In the genomic region with DNA sequence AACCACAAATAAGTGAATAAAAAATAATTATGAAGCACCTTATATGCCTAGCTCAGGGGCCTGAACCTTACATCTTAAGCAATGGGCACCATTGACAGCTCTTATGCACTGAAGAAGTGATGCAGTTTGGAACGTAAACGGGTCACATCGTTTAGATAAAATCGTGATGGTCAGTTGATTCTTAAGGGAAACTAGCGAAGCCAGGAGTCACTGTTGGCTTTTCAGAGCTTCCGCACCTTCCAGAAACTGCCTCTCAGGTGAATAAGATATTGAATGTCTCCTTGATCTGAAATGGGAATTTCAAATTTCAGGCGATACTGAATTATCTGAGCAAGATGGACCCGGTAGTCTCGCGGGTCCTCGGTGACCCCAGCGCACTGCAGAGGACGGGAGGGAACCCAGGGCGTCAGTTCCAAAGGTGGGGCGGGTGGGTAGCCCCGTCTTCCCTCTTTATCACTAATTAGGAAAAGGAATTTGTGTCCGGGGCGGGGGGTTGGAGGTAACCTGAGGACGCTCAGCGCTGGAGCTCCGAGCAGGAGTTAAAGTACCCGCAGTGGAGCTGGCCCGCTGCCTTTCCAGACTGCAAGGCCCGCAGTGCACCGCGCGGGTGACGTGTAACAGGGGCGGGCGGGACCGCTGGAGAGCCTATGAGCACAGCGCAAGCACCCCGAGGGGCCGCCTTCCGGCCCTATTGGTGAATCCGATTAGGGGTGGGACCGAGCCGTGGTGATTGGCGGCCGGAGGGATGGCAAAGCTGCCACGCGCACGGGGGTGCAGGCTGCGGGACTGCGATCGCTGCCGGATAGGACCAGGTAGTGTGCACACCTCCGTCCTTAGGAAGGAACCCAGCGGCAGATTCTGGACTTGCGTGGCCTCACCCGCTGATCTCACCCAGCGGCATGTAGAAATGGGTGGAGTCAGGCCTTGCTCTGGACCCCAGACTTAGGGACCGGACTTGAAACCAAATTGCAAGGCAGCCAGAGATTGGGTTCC, we compare ENCODE assay signal across 8 cellular contexts. TPM values are rescaled to one million over a fixed set of nuclear protein-coding genes. Genes with fewer than 3 reads are reported as not detected.
DNase-seq lines count a peak whose midpoint lies in the region; ATAC-seq and TF ChIP-seq lines count a peak whose summit lies in the region.

No MANE protein-coding gene starts in this region.

- H2AFZ ChIP-seq in GM23248 = peak overlapping the region; percentile 97
- peak overlapping the region; percentile 94 for H2AFZ ChIP-seq in fibroblast of lung (ENCODE audit: low read length)

- no peaks in the 10 kb centered on the region for H3F3A ChIP-seq in GM23248 (ENCODE audit: insufficient read depth)

- H3K9ac ChIP-seq in GM23248 = peak overlapping the region; percentile 82
- H3K9ac ChIP-seq in fibroblast of lung (ENCODE audit: insufficient read depth, low read length) = peak overlapping the region; percentile 56

- WGBS in GM23248 (ENCODE audit: low coverage in 1 of 2, low lambda C conversion rate in 2 of 2, missing lambda C conversion rate in 2 of 2), 2 experiments = 9 to 11% methylated on average over 49 to 52 of the region's 53 CpGs

- peak; percentile 100 for ATAC-seq in naive thymus-derived CD4-positive, alpha-beta T cell
- peak; percentile 100 for ATAC-seq in stimulated activated effector memory CD8-positive, alpha-beta T cell treated with anti-CD3 and anti-CD28 coated beads, Interleukin-12 subunit alpha, Interleukin-12 subunit beta, amount 100 ng/mL, for 72 hours

- H3K4me1 ChIP-seq in GM23248 (ENCODE audit: insufficient read depth) = no peaks in the 10 kb centered on the region
- no peaks in the 10 kb centered on the region for H3K4me1 ChIP-seq in fibroblast of lung (ENCODE audit: control insufficient read depth, extremely low read depth, insufficient read depth, low read length)
- H3K4me1 ChIP-seq in naive thymus-derived CD4-positive, alpha-beta T cell (ENCODE audit: control insufficient read depth in 2 of 2, insufficient read depth in 2 of 2, low read length in 2 of 2) = peaks cover 0 to 5% of the 10 kb centered on the region in 2 donors

- H3K27me3 Mint-ChIP-seq in naive thymus-derived CD4-positive, alpha-beta T cell = peaks cover 0 to 24% (median 4%) of the 10 kb centered on the region in 5 donors

- no peaks in the 10 kb centered on the region for H3K9me2 ChIP-seq in GM23248 (ENCODE audit: insufficient read depth)

- H3K9me3 Mint-ChIP-seq in naive thymus-derived CD4-positive, alpha-beta T cell = no peaks in the 10 kb centered on the region
- H3K9me3 Mint-ChIP-seq in stimulated activated effector memory CD8-positive, alpha-beta T cell treated with anti-CD3 and anti-CD28 coated beads, Interleukin-12 subunit alpha, Interleukin-12 subunit beta, amount 100 ng/mL, for 72 hours = no peaks in the 10 kb centered on the region

- H3K79me2 ChIP-seq in GM23248 (ENCODE audit: insufficient read depth) (no peaks in the 10 kb centered on the region), fibroblast of lung (ENCODE audit: control insufficient read depth, insufficient read depth, low read length) (no peaks in the 10 kb centered on the region)

- no peaks in the 10 kb centered on the region for H3K27me3 ChIP-seq in GM23248 (replicated peaks; ENCODE audit: insufficient read depth)
- no peaks in the 10 kb centered on the region for H3K27me3 ChIP-seq in fibroblast of lung (ENCODE audit: control insufficient read depth, insufficient read depth, low read length)
- H3K27me3 ChIP-seq in naive thymus-derived CD4-positive, alpha-beta T cell (ENCODE audit: control insufficient read depth in 2 of 2, insufficient read depth in 2 of 2, low read length in 2 of 2) = no peaks in the 10 kb centered on the region

- peaks cover 4 to 16% (median 8%) of the 10 kb centered on the region in 7 donors for H3K4me1 Mint-ChIP-seq in naive thymus-derived CD4-positive, alpha-beta T cell
- H3K4me1 Mint-ChIP-seq in stimulated activated effector memory CD8-positive, alpha-beta T cell treated with anti-CD3 and anti-CD28 coated beads, Interleukin-12 subunit alpha, Interleukin-12 subunit beta, amount 100 ng/mL, for 72 hours = peaks cover 13% of the 10 kb centered on the region

- no peaks in the 10 kb centered on the region for H4K20me1 ChIP-seq in GM23248 (ENCODE audit: insufficient read depth)
- H4K20me1 ChIP-seq in fibroblast of lung (ENCODE audit: control insufficient read depth, extremely low read depth, insufficient read depth, low read length) = no peaks in the 10 kb centered on the region

- intact Hi-C loops in naive thymus-derived CD4-positive, alpha-beta T cell (cut with micrococcal nuclease) = loop anchor here (1.0 to 2.0 kb wide), 7 partner anchors 20 to 368 kb away; a partner anchor contains a TSS

- DNase-seq in Daoy (ENCODE audit: low read depth) = peak; percentile 99
- peak; percentile 99 for DNase-seq in GM23248
- peak; percentile 87 for DNase-seq in LNCaP clone FGC (ENCODE audit: low read depth)
- DNase-seq in RPMI7951 (ENCODE audit: low read depth) = peak; percentile 93
- DNase-seq in activated T-helper 1 cell treated with anti-CD3 and anti-CD28 coated beads, Interleukin-2, amount 50 U/mL, for 16 hours (ENCODE audit: low read depth in 1 of 2, low spot score in 1 of 2) = peak; percentile 88 to 89
- peak; percentile 93 to 95 for DNase-seq in fibroblast of lung (ENCODE audit: low read depth in 2 of 2)
- DNase-seq in naive thymus-derived CD4-positive, alpha-beta T cell = peak; percentile 84 to 94 (median 91)
- DNase-seq in stimulated activated effector memory CD8-positive, alpha-beta T cell treated with anti-CD3 and anti-CD28 coated beads, Interleukin-12 subunit alpha, Interleukin-12 subunit beta, amount 100 ng/mL, for 72 hours (ENCODE audit: low spot score in 2 of 2) = peak; percentile 81 to 95

- H3K4me3 Mint-ChIP-seq in naive thymus-derived CD4-positive, alpha-beta T cell = peak overlapping the region; percentile 80 to 92 (median 88)
- peak overlapping the region; percentile 81 for H3K4me3 Mint-ChIP-seq in stimulated activated effector memory CD8-positive, alpha-beta T cell treated with anti-CD3 and anti-CD28 coated beads, Interleukin-12 subunit alpha, Interleukin-12 subunit beta, amount 100 ng/mL, for 72 hours

- H3K4me2 ChIP-seq in GM23248 (ENCODE audit: unreplicated experiment) (peak overlapping the region; percentile 75), fibroblast of lung (ENCODE audit: extremely low read depth, insufficient read depth, low read length) (peak overlapping the region; percentile 89)

- H3K4me3 ChIP-seq in GM23248 (peak overlapping the region; percentile 78), LNCaP clone FGC (ENCODE audit: low read depth, low read length) (peak overlapping the region; percentile 57), fibroblast of lung (replicated peaks in 1 of 4; ENCODE audit: control extremely low read depth in 1 of 4, insufficient read depth in 1 of 4, low read depth in 3 of 4, low read length in 4 of 4) (peak overlapping the region; percentile 43 to 84 (median 66))
- H3K4me3 ChIP-seq in naive thymus-derived CD4-positive, alpha-beta T cell (ENCODE audit: low read length) = peak overlapping the region; percentile 85

- H3K36me3 ChIP-seq in GM23248 (ENCODE audit: low read depth) (no peaks in the 10 kb centered on the region), fibroblast of lung (ENCODE audit: control insufficient read depth, insufficient read depth, low read length) (no peaks in the 10 kb centered on the region)
- no peaks in the 10 kb centered on the region for H3K36me3 ChIP-seq in naive thymus-derived CD4-positive, alpha-beta T cell (ENCODE audit: control insufficient read depth in 2 of 3, insufficient read depth in 3 of 3, low read length in 3 of 3)

- H3K36me3 Mint-ChIP-seq in naive thymus-derived CD4-positive, alpha-beta T cell = peaks cover 0 to 4% (median 0%) of the 10 kb centered on the region in 5 donors
- no peaks in the 10 kb centered on the region for H3K36me3 Mint-ChIP-seq in stimulated activated effector memory CD8-positive, alpha-beta T cell treated with anti-CD3 and anti-CD28 coated beads, Interleukin-12 subunit alpha, Interleukin-12 subunit beta, amount 100 ng/mL, for 72 hours

- CTCF ChIA-PET in naive thymus-derived CD4-positive, alpha-beta T cell (lab: Charles Lee) = interaction anchor here (0.7 to 1.3 kb wide), 2 partner anchors 13 to 18 kb away, joined by 3 to 5 read pairs; no protein-coding TSS in a partner anchor

- H3K9me3 ChIP-seq in GM23248 (ENCODE audit: low read depth) = no peaks in the 10 kb centered on the region
- no peaks in the 10 kb centered on the region for H3K9me3 ChIP-seq in fibroblast of lung (ENCODE audit: control insufficient read depth, insufficient read depth, low read depth, low read length)
- H3K9me3 ChIP-seq in naive thymus-derived CD4-positive, alpha-beta T cell (ENCODE audit: control insufficient read depth in 2 of 3, low read length in 3 of 3) = no peaks in the 10 kb centered on the region

- TF ChIP-seq CTCF in LNCaP clone FGC (IDR thresholded peaks at IDR 0.05; ENCODE audit: control insufficient read depth, extremely low read depth, insufficient read depth) = no peak
- no peak for TF ChIP-seq CTCF in fibroblast of lung (conservative IDR thresholded peaks at IDR 0.05 in 1 of 2, IDR thresholded peaks at IDR 0.05 in 1 of 2; ENCODE audit: low read depth in 1 of 2, low read length in 2 of 2)

- H3K27ac ChIP-seq in GM23248 (no peak overlapping the region), fibroblast of lung (ENCODE audit: insufficient read depth, low read length) (peak overlapping the region; percentile 7)
- no peak overlapping the region for H3K27ac ChIP-seq in naive thymus-derived CD4-positive, alpha-beta T cell (ENCODE audit: low read depth, low read length)

- H3K27ac Mint-ChIP-seq in naive thymus-derived CD4-positive, alpha-beta T cell = peak overlapping the region in 7 of 9 donors; percentile 28 to 80 (median 59)
- H3K27ac Mint-ChIP-seq in stimulated activated effector memory CD8-positive, alpha-beta T cell treated with anti-CD3 and anti-CD28 coated beads, Interleukin-12 subunit alpha, Interleukin-12 subunit beta, amount 100 ng/mL, for 72 hours = no peak overlapping the region

- in situ Hi-C loops in GM23248 (cut with MboI) = no loop called here

- POLR2A ChIA-PET in naive thymus-derived CD4-positive, alpha-beta T cell (lab: Charles Lee) = interaction anchor here (0.6 to 1.5 kb wide), 3 partner anchors 18 to 206 kb away, joined by 3 to 9 read pairs (median 4); a partner anchor contains a TSS

RNA-seq across cellular contexts. Expression of a gene that starts 19.7 kb away (rescaled TPM):
- 3.5 and 14.0 TPM in 2 replicates for total RNA-seq in Daoy (2014; rRNA removed; shearing (Covaris generic))
- total RNA-seq in GM23248 (2014; rRNA removed; shearing (Covaris generic)) = 0.13 and 0.43 TPM in 2 replicates
- polyA plus RNA-seq in GM23248 (2016; fragmentation: Nextera tagmentation; extraction: Ambion mirVana) (0.22 and 1.3 TPM in 2 replicates), fibroblast of lung (0.78 and 1.5 TPM in 2 replicates)
- 2.5 and 3.2 TPM in 2 replicates for total RNA-seq in RPMI7951 (2014; rRNA removed; shearing (Covaris generic))
- 3.9 and 6.4 TPM in 2 replicates for total RNA-seq in fibroblast of lung
- polyA plus RNA-seq in fibroblast of lung (2012) = 0.95 and 1.4 TPM in 2 replicates
- polyA minus RNA-seq in fibroblast of lung (ENCODE audit: low replicate concordance) = 5.5 TPM in 1 of 2 replicates, not detected in the other
- total RNA-seq in naive thymus-derived CD4-positive, alpha-beta T cell = 1 to 10 TPM in 4 of 5 experiments, under 1 TPM in 1; 0.85 to 4.1 (median 2.8) TPM
- 1 to 10 TPM in 1 of 2 donors, not detected in 1; 2.1 TPM for polyA plus RNA-seq in naive thymus-derived CD4-positive, alpha-beta T cell
